Comparison of ENCODE assay signal across 1 cellular context in genomic region chr15:65610871-65611718, GRCh38.
TF ChIP-seq lines count a peak whose summit lies in the region.

INTS14 (minus strand) TSS chr15:65611131; CDS start chr15:65607380, 3,751 bp downstream.

TF ChIP-seq in GM12878, 131 proteins besides CTCF, POLR2A, EP300 and RAD21 (continued from another document and continues in another):
- TF ChIP-seq ZNF687 (IDR thresholded peaks at IDR 0.05) (peak; percentile 80; the same call in 1 of the 2 replicates), SUZ12 (IDR thresholded peaks at IDR 0.05; ENCODE audit: unreplicated experiment) (no peak), WRNIP1 (IDR thresholded peaks at IDR 0.05; ENCODE audit: borderline replicate concordance, low read depth, low read length) (no peak), HCFC1 (IDR thresholded peaks at IDR 0.05; ENCODE audit: low read length) (peak; percentile 83), ZBTB33 (IDR thresholded peaks at IDR 0.05) (no peak), IRF3 (IDR thresholded peaks at IDR 0.05) (0 out of 2 replicates have a peak, but pooled peaks have one; percentile 26), IKZF1 (conservative IDR thresholded peaks at IDR 0.05) (peak; percentile 97), USF2 (IDR thresholded peaks at IDR 0.05; ENCODE audit: borderline replicate concordance, low read depth, low read length) (no peak), ZBTB4 (CRISPR knock-in tag; IDR thresholded peaks at IDR 0.05) (no peak), KAT2A (conservative IDR thresholded peaks at IDR 0.05; ENCODE audit: control insufficient read depth, low read depth, low read length) (no peak), PKNOX1 (IDR thresholded peaks at IDR 0.05) (peak; percentile 59; the same call in 1 of the 2 replicates), IKZF2 (IDR thresholded peaks at IDR 0.05) (peak; percentile 89 to 90), GATAD2B (conservative IDR thresholded peaks at IDR 0.05; ENCODE audit: low read depth) (peak; percentile 79; the same call in 1 of the 2 replicates), PML (IDR thresholded peaks at IDR 0.05; ENCODE audit: low read length) (peak; percentile 96), RUNX3 (IDR thresholded peaks at IDR 0.05; ENCODE audit: low read length) (peak; percentile 84), REST (IDR thresholded peaks at IDR 0.05; ENCODE audit: low read depth, low read length) (no peak), NRF1 (conservative IDR thresholded peaks at IDR 0.05; ENCODE audit: low read depth, low read length) (no peak), BACH1 (IDR thresholded peaks at IDR 0.05; ENCODE audit: borderline replicate concordance) (peak; percentile 59; the same call in 1 of the 2 replicates), FOXM1 (IDR thresholded peaks at IDR 0.05; ENCODE audit: low read depth, low read length) (peak; percentile 58; the same call in 1 of the 2 replicates), SMAD1 (IDR thresholded peaks at IDR 0.05; ENCODE audit: low read depth, partially characterized antibody) (peak; percentile 50), KLF5 (IDR thresholded peaks at IDR 0.05; ENCODE audit: partially characterized antibody) (peak; percentile 64), ATF3 (IDR thresholded peaks at IDR 0.05; ENCODE audit: borderline replicate concordance, extremely low read depth, low read depth, low read length) (no peak), TARDBP (IDR thresholded peaks at IDR 0.05; ENCODE audit: borderline replicate concordance) (peak; percentile 50; the same call in 1 of the 2 replicates), BRCA1 (IDR thresholded peaks at IDR 0.05; ENCODE audit: low read depth, low read length) (no peak; the same call in 1 of the 2 replicates), ZNF24 (IDR thresholded peaks at IDR 0.05) (peak; percentile 83; the same call in 1 of the 2 replicates), ATF2 (IDR thresholded peaks at IDR 0.05; ENCODE audit: low read length) (no peak), PBX3 (IDR thresholded peaks at IDR 0.05; ENCODE audit: insufficient replicate concordance, low read depth, low read length) (no peak), MLLT1 (IDR thresholded peaks at IDR 0.05) (peak; percentile 78; the same call in 1 of the 2 replicates), ZNF207 (IDR thresholded peaks at IDR 0.05; ENCODE audit: borderline replicate concordance) (0 out of 2 replicates have a peak, but pooled peaks have one; percentile 43), ELK1 (IDR thresholded peaks at IDR 0.05; ENCODE audit: low read depth, low read length) (peak; percentile 81), PAX8 (IDR thresholded peaks at IDR 0.05) (no peak), CHD1 (IDR thresholded peaks at IDR 0.05; ENCODE audit: low read depth, low read length) (no peak)
